9 cellular contexts compared by ENCODE assay signal in the genomic region with DNA sequence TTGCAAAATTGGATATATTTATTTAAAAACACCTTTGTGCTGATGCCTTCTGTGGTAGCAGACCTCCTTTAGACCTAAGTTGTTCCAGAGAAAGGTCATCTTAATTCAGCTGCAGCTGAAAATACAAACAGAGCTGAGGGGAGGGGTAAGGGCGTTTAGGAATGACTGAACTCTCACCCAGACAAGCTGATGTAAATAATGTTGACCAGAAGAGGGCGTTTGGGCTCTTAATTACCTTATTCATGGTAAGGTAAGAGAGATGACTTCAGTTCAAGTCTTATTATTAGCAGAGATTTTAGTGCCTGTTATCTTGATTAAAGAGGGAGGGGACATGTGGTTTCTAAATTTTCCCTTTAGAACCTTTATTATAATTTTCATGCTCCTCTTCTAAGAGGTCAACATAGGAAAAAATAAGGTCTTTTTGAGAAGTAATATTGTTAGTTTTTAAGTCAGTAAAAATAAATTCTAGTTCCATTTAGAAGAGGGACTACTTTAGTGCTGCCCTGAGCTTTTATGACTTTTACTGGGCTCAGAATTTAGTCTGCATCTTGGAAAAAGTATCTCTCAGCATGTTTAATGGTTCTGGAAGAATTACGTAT. TPM values are rescaled to one million over a fixed set of nuclear protein-coding genes. Genes with fewer than 3 reads are reported as not detected.
A peak's percentile ranks its signal among the peaks of the same experiment; 100 is the strongest.
DNase-seq lines count a peak whose midpoint lies in the region; ATAC-seq and TF ChIP-seq lines count a peak whose summit lies in the region.
"Had no signal": no experiment of that assay in that cellular context is flagged by ENCODE, and none has a peak within 500 bp of the region (broad histone marks: within the 10 kb centered on the region; RNA-seq: fewer than 3 reads in every experiment).

No MANE protein-coding gene starts in this region.

- no peak overlapping the region for H2AK5ac ChIP-seq in mesenchymal stem cell (ENCODE audit: low read length, severe bottlenecking)

- intact Hi-C loops in activated CD4-positive, alpha-beta T cell treated with anti-CD3 and anti-CD28 coated beads for 36 hours (cut with DNase I, micrococcal nuclease): loop anchor here in 1 of 2 experiments (1.0 to 2.0 kb wide), 2 partner anchors 127 to 682 kb away; no protein-coding TSS in a partner anchor
- intact Hi-C loops in activated T-helper 2 cell treated with anti-CD3 and anti-CD28 coated beads, Interferon-gamma antibody, Interleukin-2, Interleukin-4, amounts not matched to agents 10 μg/mL and 5 μg/mL and 100 μg/mL, durations not matched to agents 14 hours and 24 hours and 36 hours (cut with micrococcal nuclease): no loop called here

- H3K36me3 ChIP-seq in OCI-LY3 (replicated peaks; ENCODE audit: low read depth, low read length) (no peaks in the 10 kb centered on the region), mesenchymal stem cell (ENCODE audit: control insufficient read depth in 1 of 2, insufficient read depth in 2 of 2, low read depth in 1 of 2, low read length in 2 of 2) (no peaks in the 10 kb centered on the region)

- CTCF ChIA-PET in activated CD4-positive, alpha-beta T cell treated with anti-CD3 and anti-CD28 coated beads for 36 hours (lab: Charles Lee): interaction anchor here (0.6 to 2.1 kb wide), 26 partner anchors 10 to 682 kb away, joined by 3 to 18 read pairs (median 4); no protein-coding TSS in a partner anchor

- POLR2A ChIA-PET in activated CD4-positive, alpha-beta T cell treated with anti-CD3 and anti-CD28 coated beads for 36 hours (lab: Charles Lee): no interaction called here

- no peak overlapping the region for H4K91ac ChIP-seq in mesenchymal stem cell (ENCODE audit: low read length)

- no peak overlapping the region for H3K4me2 ChIP-seq in OCI-LY3 (ENCODE audit: low read length)
- H3K4me2 ChIP-seq in mesenchymal stem cell (ENCODE audit: low read length, poor library complexity, severe bottlenecking): no peak overlapping the region

- no peak overlapping the region for H2AFZ ChIP-seq in OCI-LY3 (ENCODE audit: low read depth, low read length)
- H2AFZ ChIP-seq in mesenchymal stem cell (ENCODE audit: low read depth, low read length): no peak overlapping the region

- no peak overlapping the region for H3K4me3 ChIP-seq in Jurkat, Clone E6-1 (ENCODE audit: low read length)
- H3K4me3 ChIP-seq in OCI-LY3 (ENCODE audit: low read length) (no peak overlapping the region), mesenchymal stem cell (ENCODE audit: insufficient read depth in 1 of 2, low read depth in 1 of 2, low read length in 2 of 2) (no peak overlapping the region)

- DNase-seq in activated CD4-positive, alpha-beta T cell treated with anti-CD3 and anti-CD28 coated beads for 36 hours: peak; percentile 46
- no peak for DNase-seq in activated CD4-positive, alpha-beta T cell treated with anti-CD3 and anti-CD28 coated beads, Interleukin-2, amount 50 U/mL, for 1 hour
- DNase-seq in Jurkat, Clone E6-1 (ENCODE audit: low read depth, low spot score): peak; percentile 81
- no peak for DNase-seq in chondrocyte (ENCODE audit: low spot score)
- peak; percentile 64 for DNase-seq in mesenchymal stem cell
- DNase-seq in activated T-helper 2 cell treated with anti-CD3 and anti-CD28 coated beads, Interferon-gamma antibody, Interleukin-2, Interleukin-4, amounts not matched to agents 10 μg/mL and 5 μg/mL and 100 μg/mL, durations not matched to agents 14 hours and 24 hours and 36 hours (ENCODE audit: low spot score): no peak

- no peaks in the 10 kb centered on the region for H3K36me3 Mint-ChIP-seq in activated CD4-positive, alpha-beta T cell treated with anti-CD3 and anti-CD28 coated beads for 36 hours (ENCODE audit: low read depth)
- peaks cover 2% of the 10 kb centered on the region for H3K36me3 Mint-ChIP-seq in chondrocyte (ENCODE audit: low read depth)
- no peaks in the 10 kb centered on the region for H3K36me3 Mint-ChIP-seq in activated T-helper 2 cell treated with anti-CD3 and anti-CD28 coated beads, Interferon-gamma antibody, Interleukin-2, Interleukin-4, amounts not matched to agents 10 μg/mL and 5 μg/mL and 100 μg/mL, durations not matched to agents 14 hours and 24 hours and 36 hours (ENCODE audit: low read depth)
- H3K36me3 Mint-ChIP-seq: CD8-positive, alpha-beta memory T cell had no signal

- H2BK5ac ChIP-seq in mesenchymal stem cell (ENCODE audit: low read depth, low read length, poor library complexity, severe bottlenecking): no peak overlapping the region

- no peaks in the 10 kb centered on the region for H3K9me3 Mint-ChIP-seq in activated CD4-positive, alpha-beta T cell treated with anti-CD3 and anti-CD28 coated beads for 36 hours (ENCODE audit: low read depth)
- no peaks in the 10 kb centered on the region for H3K9me3 Mint-ChIP-seq in chondrocyte (ENCODE audit: low read depth)
- H3K9me3 Mint-ChIP-seq in activated T-helper 2 cell treated with anti-CD3 and anti-CD28 coated beads, Interferon-gamma antibody, Interleukin-2, Interleukin-4, amounts not matched to agents 10 μg/mL and 5 μg/mL and 100 μg/mL, durations not matched to agents 14 hours and 24 hours and 36 hours: no peaks in the 10 kb centered on the region
- H3K9me3 Mint-ChIP-seq: CD8-positive, alpha-beta memory T cell had no signal

- H3K4me1 ChIP-seq in OCI-LY3 (ENCODE audit: low read length) (peaks cover 6% of the 10 kb centered on the region), mesenchymal stem cell (ENCODE audit: control insufficient read depth, insufficient read depth, low read depth, low read length) (no peaks in the 10 kb centered on the region)

- no peaks in the 10 kb centered on the region for H3K4me1 Mint-ChIP-seq in activated CD4-positive, alpha-beta T cell treated with anti-CD3 and anti-CD28 coated beads for 36 hours
- peaks cover 7% of the 10 kb centered on the region for H3K4me1 Mint-ChIP-seq in chondrocyte (ENCODE audit: low read depth)
- H3K4me1 Mint-ChIP-seq in activated T-helper 2 cell treated with anti-CD3 and anti-CD28 coated beads, Interferon-gamma antibody, Interleukin-2, Interleukin-4, amounts not matched to agents 10 μg/mL and 5 μg/mL and 100 μg/mL, durations not matched to agents 14 hours and 24 hours and 36 hours (ENCODE audit: low read depth): peaks cover 4% of the 10 kb centered on the region

- H2BK15ac ChIP-seq in mesenchymal stem cell (ENCODE audit: low read depth, poor library complexity, severe bottlenecking): no peak overlapping the region

- WGBS in mesenchymal stem cell: 33% methylated on average over 3 of the region's 3 CpGs

- no peak overlapping the region for H3K18ac ChIP-seq in mesenchymal stem cell (ENCODE audit: low read depth in 1 of 2, low read length in 2 of 2)

- no peak overlapping the region for H3K14ac ChIP-seq in mesenchymal stem cell (ENCODE audit: low read length in 2 of 2)

- H3K27ac Mint-ChIP-seq in activated CD4-positive, alpha-beta T cell treated with anti-CD3 and anti-CD28 coated beads for 36 hours: no peak overlapping the region
- H3K27ac Mint-ChIP-seq in chondrocyte (ENCODE audit: unreplicated experiment): no peak overlapping the region
- H3K27ac Mint-ChIP-seq in activated T-helper 2 cell treated with anti-CD3 and anti-CD28 coated beads, Interferon-gamma antibody, Interleukin-2, Interleukin-4, amounts not matched to agents 10 μg/mL and 5 μg/mL and 100 μg/mL, durations not matched to agents 14 hours and 24 hours and 36 hours: no peak overlapping the region
- H3K27ac Mint-ChIP-seq: CD8-positive, alpha-beta memory T cell had no signal

- H4K20me1 ChIP-seq in OCI-LY3 (ENCODE audit: insufficient read depth, low read length): no peaks in the 10 kb centered on the region

- H3K9ac ChIP-seq in OCI-LY3 (ENCODE audit: low read length) (no peak overlapping the region), mesenchymal stem cell (ENCODE audit: low read length) (no peak overlapping the region)

- H3K4ac ChIP-seq in mesenchymal stem cell (ENCODE audit: low read depth in 1 of 2, low read length in 2 of 2): no peak overlapping the region

- no peak overlapping the region for H3K4me3 Mint-ChIP-seq in activated CD4-positive, alpha-beta T cell treated with anti-CD3 and anti-CD28 coated beads for 36 hours
- H3K4me3 Mint-ChIP-seq in chondrocyte (ENCODE audit: unreplicated experiment): no peak overlapping the region
- H3K4me3 Mint-ChIP-seq in activated T-helper 2 cell treated with anti-CD3 and anti-CD28 coated beads, Interferon-gamma antibody, Interleukin-2, Interleukin-4, amounts not matched to agents 10 μg/mL and 5 μg/mL and 100 μg/mL, durations not matched to agents 14 hours and 24 hours and 36 hours (ENCODE audit: low read depth): no peak overlapping the region
- H3K4me3 Mint-ChIP-seq: CD8-positive, alpha-beta memory T cell had no signal

- H2BK12ac ChIP-seq in mesenchymal stem cell (ENCODE audit: low read length in 2 of 2): no peak overlapping the region

- peak; percentile 92 for ATAC-seq in activated CD4-positive, alpha-beta T cell treated with anti-CD3 and anti-CD28 coated beads for 36 hours
- ATAC-seq in GM21515 (IDR thresholded peaks at IDR 0.05; ENCODE audit: unreplicated experiment): peak; percentile 86

- peaks cover 4% of the 10 kb centered on the region for H3K27me3 Mint-ChIP-seq in activated CD4-positive, alpha-beta T cell treated with anti-CD3 and anti-CD28 coated beads for 36 hours
- H3K27me3 Mint-ChIP-seq in chondrocyte (ENCODE audit: low read depth): no peaks in the 10 kb centered on the region
- H3K27me3 Mint-ChIP-seq in activated T-helper 2 cell treated with anti-CD3 and anti-CD28 coated beads, Interferon-gamma antibody, Interleukin-2, Interleukin-4, amounts not matched to agents 10 μg/mL and 5 μg/mL and 100 μg/mL, durations not matched to agents 14 hours and 24 hours and 36 hours (ENCODE audit: low read depth): peaks cover 4% of the 10 kb centered on the region

- H2BK120ac ChIP-seq in mesenchymal stem cell (ENCODE audit: low read depth, low read length): no peak overlapping the region

- H3K27ac ChIP-seq in OCI-LY3 (ENCODE audit: low read length): no peak overlapping the region
- no peak overlapping the region for H3K27ac ChIP-seq in mesenchymal stem cell (ENCODE audit: low read length, poor library complexity, severe bottlenecking)

- H4K8ac ChIP-seq in mesenchymal stem cell (ENCODE audit: low read length): no peak overlapping the region

- H3K79me1 ChIP-seq in mesenchymal stem cell (replicated peaks; ENCODE audit: low read length, poor library complexity, severe bottlenecking): no peaks in the 10 kb centered on the region

- H3K9me3 ChIP-seq in OCI-LY3 (ENCODE audit: insufficient read depth, low read length): no peaks in the 10 kb centered on the region
- H3K9me3 ChIP-seq in mesenchymal stem cell (ENCODE audit: control insufficient read depth, low read length): no peaks in the 10 kb centered on the region

- peak; percentile 66 for TF ChIP-seq CTCF in OCI-LY3 (IDR thresholded peaks at IDR 0.05; ENCODE audit: low read depth, low read length)
- peak; percentile 82 for TF ChIP-seq CTCF in chondrocyte (IDR thresholded peaks at IDR 0.05)

- H3K23ac ChIP-seq in mesenchymal stem cell (ENCODE audit: low read length in 2 of 2): no peak overlapping the region

- H3K27me3 ChIP-seq in OCI-LY3 (ENCODE audit: low read depth, low read length) (no peaks in the 10 kb centered on the region), mesenchymal stem cell (ENCODE audit: control insufficient read depth in 1 of 2, insufficient read depth in 1 of 2, low read length in 2 of 2) (no peaks in the 10 kb centered on the region)

- no peaks in the 10 kb centered on the region for H3K79me2 ChIP-seq in OCI-LY3 (ENCODE audit: low read length)

RNA-seq across cellular contexts. Expression of a gene that starts 46.3 kb away (rescaled TPM):
- 100 to 1,000 TPM in 1 of 2 experiments, 10 to 100 TPM in 1; 84.9 to 111 TPM for total RNA-seq in activated CD4-positive, alpha-beta T cell treated with anti-CD3 and anti-CD28 coated beads for 36 hours
- polyA plus RNA-seq in Jurkat, Clone E6-1 (2012; ENCODE audit: insufficient read depth, insufficient read length): not detected
- not detected in 3 replicates for total RNA-seq in chondrocyte
- not detected for polyA plus RNA-seq in mesenchymal stem cell (2013, experiment 1 of 2)
- 0.04 TPM for polyA plus RNA-seq in mesenchymal stem cell (2013, experiment 2 of 2)
- 232 TPM in 2 replicates for total RNA-seq in activated T-helper 2 cell treated with anti-CD3 and anti-CD28 coated beads, Interferon-gamma antibody, Interleukin-2, Interleukin-4, amounts not matched to agents 10 μg/mL and 5 μg/mL and 100 μg/mL, durations not matched to agents 14 hours and 24 hours and 36 hours

Comparison
In these comparisons a context has a peak if more than half of its experiments do, and no peak if none do; other contexts are left out.
1. DNase-seq: peak in activated CD4-positive, alpha-beta T cell treated with anti-CD3 and anti-CD28 coated beads for 36 hours (single experiment), Jurkat, Clone E6-1 (single experiment) and mesenchymal stem cell (single experiment); none in activated CD4-positive, alpha-beta T cell treated with anti-CD3 and anti-CD28 coated beads, Interleukin-2, amount 50 U/mL, for 1 hour (single experiment), chondrocyte (single experiment) and activated T-helper 2 cell treated with anti-CD3 and anti-CD28 coated beads, Interferon-gamma antibody, Interleukin-2, Interleukin-4, amounts not matched to agents 10 μg/mL and 5 μg/mL and 100 μg/mL, durations not matched to agents 14 hours and 24 hours and 36 hours (single experiment).
2. RNA of a gene that starts 46.3 kb away (total RNA-seq): 232 TPM in activated T-helper 2 cell treated with anti-CD3 and anti-CD28 coated beads, Interferon-gamma antibody, Interleukin-2, Interleukin-4, amounts not matched to agents 10 μg/mL and 5 μg/mL and 100 μg/mL, durations not matched to agents 14 hours and 24 hours and 36 hours and 84.9 to 111 TPM in activated CD4-positive, alpha-beta T cell treated with anti-CD3 and anti-CD28 coated beads for 36 hours; not detected in chondrocyte; every median in the first group is over 10 times any median in the second.